In the genomic region with DNA sequence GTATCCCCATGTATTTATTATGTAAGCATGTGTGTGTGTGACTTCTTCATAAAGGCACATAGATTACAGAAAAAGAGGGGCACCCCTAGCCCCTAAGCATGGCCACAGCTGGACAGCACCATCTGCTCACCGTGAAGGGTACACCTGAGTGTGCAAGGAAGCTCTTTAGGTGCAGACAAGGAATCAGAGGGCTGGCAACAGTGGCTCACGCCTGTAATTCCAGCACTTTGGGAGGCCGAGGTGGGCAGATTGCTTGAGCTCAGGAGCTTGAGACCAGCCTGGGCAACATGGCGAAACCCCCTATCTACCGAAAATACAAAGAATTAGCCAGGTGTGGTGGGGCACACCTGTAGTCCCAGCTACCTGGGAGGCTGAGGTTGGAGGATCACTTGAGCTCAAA, we compare ENCODE assay signal across 17 cellular contexts.
"Had no signal": no experiment of that assay in that cellular context is flagged by ENCODE, and none has a peak within 500 bp of the region (broad histone marks: within the 10 kb centered on the region; RNA-seq: fewer than 3 reads in every experiment).

No MANE protein-coding gene starts in this region.

- H3K4me3 ChIP-seq: left ventricle myocardium inferior, lung, testis, tibial artery had no signal

- H3K9me3 ChIP-seq: left ventricle myocardium inferior, testis, tibial artery had no signal

- H2AFZ ChIP-seq: parathyroid adenoma had no signal

- H3K27ac ChIP-seq: left ventricle myocardium inferior, parathyroid adenoma, testis, tibial artery had no signal

- H3K9ac ChIP-seq: parathyroid adenoma had no signal

- ATAC-seq: effector memory CD8-positive, alpha-beta T cell; natural killer cell; sciatic nerve; stimulated activated memory B cell treated with anti-CD40 and anti-IgM and Interleukin-4, amounts not matched to agents 10 μg/mL and 1 μg/mL and 100 μg/mL, for 72 hours; stimulated activated naive CD8-positive, alpha-beta T cell treated with anti-CD3 and anti-CD28 coated beads, Interleukin-15, Interleukin-2, amounts not matched to agents 100 U/mL and 50 U/mL, for 24 hours had no signal

- H3K27me3 ChIP-seq: testis, tibial artery had no signal

- H3K4me1 ChIP-seq: parathyroid adenoma had no signal

- DNase-seq: cortex of kidney; effector memory CD8-positive, alpha-beta T cell; left cardiac atrium; left ventricle myocardium inferior; natural killer cell; stimulated activated CD4-positive, alpha-beta T cell treated with anti-CD3 and anti-CD28 coated beads, Interleukin-4, amount 100 ng/mL, for 4 hours; stimulated activated naive CD8-positive, alpha-beta T cell treated with anti-CD3 and anti-CD28 coated beads, Interleukin-15, Interleukin-2, amounts not matched to agents 100 U/mL and 50 U/mL, for 24 hours; substantia nigra; testis had no signal

- FAIRE-seq: endometrium, frontal cortex, urothelium cell line had no signal
